Comparison of ENCODE assay signal across 22 cellular contexts in genomic region chr14:97155320-97155719, GRCh38.
A peak's percentile ranks its signal among the peaks of the same experiment; 100 is the strongest.
DNase-seq lines count a peak whose midpoint lies in the region; ATAC-seq and TF ChIP-seq lines count a peak whose summit lies in the region.
"Had no signal": no experiment of that assay in that cellular context is flagged by ENCODE, and none has a peak within 500 bp of the region (broad histone marks: within the 10 kb centered on the region; RNA-seq: fewer than 3 reads in every experiment).

No MANE protein-coding gene starts in this region.

- H3K36me3 ChIP-seq in HEK293 (ENCODE audit: control insufficient read depth in 2 of 2, insufficient read depth in 1 of 2, low read length in 2 of 2) = no peaks in the 10 kb centered on the region
- H3K36me3 ChIP-seq: BE2C, HAP-1 had no signal

- no peak for ATAC-seq in HG03439 (IDR thresholded peaks at IDR 0.05; ENCODE audit: unreplicated experiment)
- ATAC-seq: GM12878 had no signal

- no peak for DNase-seq in activated CD4-positive, alpha-beta T cell treated with anti-CD3 and anti-CD28 coated beads, Interleukin-2, amount 10 ng/mL, durations not matched to agents 7 days and 5 days
- no peak for DNase-seq in activated CD4-positive, alpha-beta T cell treated with anti-CD3 and anti-CD28 coated beads, Interleukin-2, amount 50 U/mL, for 1 hour
- DNase-seq in caudate nucleus (lab: John Stamatoyannopoulos, UW) (no peak), midbrain (lab: John Stamatoyannopoulos, UW) (no peak), NCI-H1092 (lab: John Stamatoyannopoulos, UW) (no peak)
- DNase-seq: ACHN; AML-193; BE2C; CD4-positive, alpha-beta T cell; CD8-positive, alpha-beta memory T cell; DMS 273 treated with DMSO at 0.1 percent for 48 hours; DMS79; EL; GDM1; GM23248 had no signal

- TF ChIP-seq CTCF in HEK293 (tag by site-specific recombination; IDR thresholded peaks at IDR 0.05) = no peak

- peaks cover 6% of the 10 kb centered on the region for H3K27me3 Mint-ChIP-seq in activated CD4-positive, alpha-beta T cell treated with anti-CD3 and anti-CD28 coated beads, Interleukin-2, amount 10 ng/mL, durations not matched to agents 7 days and 5 days

- H3K4me1 Mint-ChIP-seq in activated CD4-positive, alpha-beta T cell treated with anti-CD3 and anti-CD28 coated beads, Interleukin-2, amount 10 ng/mL, durations not matched to agents 7 days and 5 days = no peaks in the 10 kb centered on the region
- H3K4me1 Mint-ChIP-seq: CD14-positive monocyte; CD8-positive, alpha-beta memory T cell had no signal

- H3K9me3 Mint-ChIP-seq in activated CD4-positive, alpha-beta T cell treated with anti-CD3 and anti-CD28 coated beads, Interleukin-2, amount 10 ng/mL, durations not matched to agents 7 days and 5 days = peaks cover 14% of the 10 kb centered on the region

- H3K9me3 ChIP-seq in HEK293 (ENCODE audit: control insufficient read depth, insufficient read depth, low read depth, low read length) = no peaks in the 10 kb centered on the region
- H3K9me3 ChIP-seq: BE2C, HAP-1 had no signal

- no peak overlapping the region for H3K27ac ChIP-seq in HEK293 (ENCODE audit: extremely low read depth, low read depth, low read length)
- peak overlapping the region; percentile 75 for H3K27ac ChIP-seq in caudate nucleus (ENCODE audit: low read depth, low read length)
- H3K27ac ChIP-seq: 22Rv1; BLaER1 treated with 17β-estradiol and CSF1 and Interleukin-3, amounts not matched to agents 10 nM and 100 nM; GM23248 had no signal

- POLR2A ChIA-PET in activated CD4-positive, alpha-beta T cell treated with anti-CD3 and anti-CD28 coated beads, Interleukin-2, amount 10 ng/mL, durations not matched to agents 7 days and 5 days (lab: Charles Lee) = no interaction called here
- POLR2A ChIA-PET in HEK293 (lab: Yijun Ruan, JAX) = no interaction called here

- H3K36me3 Mint-ChIP-seq in activated CD4-positive, alpha-beta T cell treated with anti-CD3 and anti-CD28 coated beads, Interleukin-2, amount 10 ng/mL, durations not matched to agents 7 days and 5 days (ENCODE audit: low read depth) = peaks cover 5% of the 10 kb centered on the region
- H3K36me3 Mint-ChIP-seq: CD14-positive monocyte had no signal

- H3K4me3 ChIP-seq in HEK293 (ENCODE audit: low read depth, low read length) = no peak overlapping the region
- H3K4me3 ChIP-seq: BLaER1 treated with 17β-estradiol and CSF1 and Interleukin-3, amounts not matched to agents 10 nM and 100 nM; GM12878; GM23248; HAP-1 had no signal

- CTCF ChIA-PET in activated CD4-positive, alpha-beta T cell treated with anti-CD3 and anti-CD28 coated beads, Interleukin-2, amount 10 ng/mL, durations not matched to agents 7 days and 5 days (lab: Charles Lee) = interaction anchor here (0.6 kb wide), 1 partner anchor 13 kb away, joined by 4 read pairs; no protein-coding TSS in a partner anchor
- CTCF ChIA-PET in HEK293 (lab: Yijun Ruan, JAX) = no interaction called here

- H3K27ac Mint-ChIP-seq in activated CD4-positive, alpha-beta T cell treated with anti-CD3 and anti-CD28 coated beads, Interleukin-2, amount 10 ng/mL, durations not matched to agents 7 days and 5 days = peak overlapping the region; percentile 37
- H3K27ac Mint-ChIP-seq: CD14-positive monocyte; CD4-positive, alpha-beta T cell; CD8-positive, alpha-beta memory T cell had no signal

- H3K4me1 ChIP-seq in HEK293 (ENCODE audit: control insufficient read depth, insufficient read depth, low read length) = peaks cover 3% of the 10 kb centered on the region; the same call in 1 of the 2 replicates
- H3K4me1 ChIP-seq: BE2C, HAP-1 had no signal

- H3K4me3 Mint-ChIP-seq in activated CD4-positive, alpha-beta T cell treated with anti-CD3 and anti-CD28 coated beads, Interleukin-2, amount 10 ng/mL, durations not matched to agents 7 days and 5 days = no peak overlapping the region
- H3K4me3 Mint-ChIP-seq: CD14-positive monocyte; CD4-positive, alpha-beta T cell; CD8-positive, alpha-beta memory T cell had no signal

TF ChIP-seq in HEK293, 187 proteins besides CTCF, POLR2A, EP300 and RAD21:
- TF ChIP-seq ZEB2 (tag by site-specific recombination; IDR thresholded peaks at IDR 0.05) (no peak), ZNF623 (tag by site-specific recombination; IDR thresholded peaks at IDR 0.05) (peak; percentile 71)
